ENCODE assay signal across 9 cellular contexts in genomic region chr14:69711065-69711464, GRCh38. TPM values are rescaled to one million over a fixed set of nuclear protein-coding genes. Genes with fewer than 3 reads are reported as not detected.
DNase-seq lines count a peak whose midpoint lies in the region; ATAC-seq and TF ChIP-seq lines count a peak whose summit lies in the region.
"Had no signal": no experiment of that assay in that cellular context is flagged by ENCODE, and none has a peak within 500 bp of the region (broad histone marks: within the 10 kb centered on the region; RNA-seq: fewer than 3 reads in every experiment).

No MANE protein-coding gene starts in this region.

- no peak overlapping the region for H3K4me3 ChIP-seq in thyroid gland (replicated peaks in 1 of 3)

- H3K9me3 ChIP-seq in T-helper 17 cell (ENCODE audit: control insufficient read depth, low read length, poor library complexity, severe bottlenecking) (no peaks in the 10 kb centered on the region), thyroid gland (no peaks in the 10 kb centered on the region)

- H3K4me3 Mint-ChIP-seq in T-helper 2 cell treated with Interferon-gamma antibody and Interleukin-4, amounts not matched to agents 5 μg/mL and 100 μg/mL, for 36 hours = no peak overlapping the region
- H3K4me3 Mint-ChIP-seq in T-helper 17 cell = no peak overlapping the region

- DNase-seq in T-helper 2 cell treated with Interferon-gamma antibody and Interleukin-4, amounts not matched to agents 5 μg/mL and 100 μg/mL, for 36 hours (ENCODE audit: low spot score) = no peak
- no peak for DNase-seq in T-helper 2 cell
- no peak for DNase-seq in T-helper 17 cell
- peak; percentile 30 to 34 for DNase-seq in thyroid gland
- no peak for DNase-seq in GM03348 (ENCODE audit: low spot score)
- DNase-seq: stimulated activated CD4-positive, alpha-beta T cell treated with anti-CD3 and anti-CD28 coated beads, Interleukin-2, amount 100 ng/mL, for 48 hours had no signal

- H3K4me1 Mint-ChIP-seq in T-helper 2 cell treated with Interferon-gamma antibody and Interleukin-4, amounts not matched to agents 5 μg/mL and 100 μg/mL, for 36 hours (ENCODE audit: low read depth) = peaks cover 49% of the 10 kb centered on the region
- H3K4me1 Mint-ChIP-seq in T-helper 17 cell = peaks cover 37% of the 10 kb centered on the region

- H3K36me3 ChIP-seq in thyroid gland = peaks cover 20 to 26% of the 10 kb centered on the region in 2 donors

- H3K27me3 ChIP-seq in layer of hippocampus (ENCODE audit: control insufficient read depth, insufficient read depth, low read length) (no peaks in the 10 kb centered on the region), thyroid gland (no peaks in the 10 kb centered on the region)

- H3K27me3 Mint-ChIP-seq in T-helper 2 cell treated with Interferon-gamma antibody and Interleukin-4, amounts not matched to agents 5 μg/mL and 100 μg/mL, for 36 hours (ENCODE audit: low read depth) = no peaks in the 10 kb centered on the region
- no peaks in the 10 kb centered on the region for H3K27me3 Mint-ChIP-seq in T-helper 17 cell

- ATAC-seq in T-helper 17 cell = no peak
- no peak for ATAC-seq in HG02571 (IDR thresholded peaks at IDR 0.05; ENCODE audit: unreplicated experiment)
- no peak for ATAC-seq in GM21717 (IDR thresholded peaks at IDR 0.05; ENCODE audit: unreplicated experiment)

- H3K27ac ChIP-seq in layer of hippocampus (ENCODE audit: low read depth, low read length) (peak overlapping the region; percentile 76), thyroid gland (peak overlapping the region in 2 of 3 donors; percentile 62 to 73)

- peak overlapping the region; percentile 75 for H3K27ac Mint-ChIP-seq in T-helper 2 cell treated with Interferon-gamma antibody and Interleukin-4, amounts not matched to agents 5 μg/mL and 100 μg/mL, for 36 hours
- H3K27ac Mint-ChIP-seq in T-helper 17 cell = peak overlapping the region; percentile 90

- TF ChIP-seq POLR2A in thyroid gland (IDR thresholded peaks at IDR 0.05) = no peak

- 60 to 62% methylated on average over 4 of the region's 4 CpGs for WGBS in thyroid gland, 2 donors

- H3K36me3 Mint-ChIP-seq in T-helper 2 cell treated with Interferon-gamma antibody and Interleukin-4, amounts not matched to agents 5 μg/mL and 100 μg/mL, for 36 hours (ENCODE audit: low read depth) = peaks cover 63% of the 10 kb centered on the region
- H3K36me3 Mint-ChIP-seq in T-helper 17 cell (ENCODE audit: low read depth) = peaks cover 7% of the 10 kb centered on the region

- no peaks in the 10 kb centered on the region for H3K9me3 Mint-ChIP-seq in T-helper 2 cell treated with Interferon-gamma antibody and Interleukin-4, amounts not matched to agents 5 μg/mL and 100 μg/mL, for 36 hours

- no peak for TF ChIP-seq CTCF in thyroid gland (IDR thresholded peaks at IDR 0.05)

- intact Hi-C loops in thyroid gland (cut with DNase I) = loop anchor here (10.0 kb wide), 1 partner anchor 56 kb away; no protein-coding TSS in a partner anchor

- H3K4me1 ChIP-seq in thyroid gland = peaks cover 29 to 34% of the 10 kb centered on the region in 2 donors

RNA-seq across cellular contexts. Expression of gene SRSF5, which starts 55.9 kb away (rescaled TPM):
- total RNA-seq in T-helper 17 cell (1,000 to 10,000 TPM; 1,334 to 1,459 TPM), thyroid gland (100 to 1,000 TPM; 326 to 969 (median 539) TPM)

Comparison
In these comparisons a context has a peak if more than half of its experiments do, and no peak if none do; other contexts are left out.
1. DNase-seq: peak in thyroid gland (2 of 2); none in T-helper 2 cell treated with Interferon-gamma antibody and Interleukin-4, amounts not matched to agents 5 μg/mL and 100 μg/mL, for 36 hours (single experiment), T-helper 2 cell (0 of 5), T-helper 17 cell (0 of 3) and GM03348 (single experiment).